Comparison of ENCODE assay signal across 22 cellular contexts in the genomic region with DNA sequence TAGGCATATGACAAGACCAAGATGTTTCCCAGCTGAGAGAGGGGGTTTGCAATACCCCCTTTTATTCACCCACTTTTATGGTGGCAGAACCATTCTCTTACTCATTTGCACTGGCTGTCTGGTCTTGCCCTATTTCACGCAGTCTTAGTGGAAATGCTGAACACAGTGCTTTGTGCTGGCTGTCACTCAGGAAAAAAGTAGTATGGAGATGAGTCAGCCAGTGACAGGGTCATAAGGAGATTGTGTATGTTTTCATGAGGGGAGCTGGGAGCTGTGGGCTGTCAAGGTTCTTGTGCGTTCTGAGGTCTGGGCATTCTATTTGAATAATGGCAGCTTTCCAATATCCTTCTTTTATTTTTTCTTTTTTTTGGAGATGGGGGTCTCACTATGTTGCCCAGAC. TPM values are rescaled to one million over a fixed set of nuclear protein-coding genes. Genes with fewer than 3 reads are reported as not detected.
DNase-seq lines count a peak whose midpoint lies in the region; ATAC-seq, FAIRE-seq and TF ChIP-seq lines count a peak whose summit lies in the region.
"Had no signal": no experiment of that assay in that cellular context is flagged by ENCODE, and none has a peak within 500 bp of the region (broad histone marks: within the 10 kb centered on the region; RNA-seq: fewer than 3 reads in every experiment).

No MANE protein-coding gene starts in this region.

- intact Hi-C loops in GM12878 (cut with micrococcal nuclease; ENCODE audit: unreplicated experiment): no loop called here

- CTCF ChIA-PET in HEK293T (lab: Yijun Ruan, JAX): no interaction called here
- CTCF ChIA-PET in GM12878 (lab: Yijun Ruan, JAX): interaction anchor here (0.9 to 1.4 kb wide), 2 partner anchors 11 to 17 kb away, joined by 3 to 4 read pairs; a partner anchor contains a TSS

- H3K27me3 Mint-ChIP-seq in osteocyte (ENCODE audit: unreplicated experiment): no peaks in the 10 kb centered on the region

- H3K9me3 Mint-ChIP-seq in osteocyte (ENCODE audit: unreplicated experiment): no peaks in the 10 kb centered on the region
- H3K9me3 Mint-ChIP-seq: natural killer cell treated with Interleukin-12 subunit alpha and Interleukin-12 subunit beta and Interleukin-15 and Interleukin-18, amount 100 ng/mL, for 72 hours had no signal

- no peaks in the 10 kb centered on the region for H3K36me3 ChIP-seq in GM12878 (ENCODE audit: control insufficient read depth in 2 of 2, insufficient read depth in 2 of 2, low read length in 1 of 2)
- H3K36me3 ChIP-seq in upper lobe of left lung: no peaks in the 10 kb centered on the region
- H3K36me3 ChIP-seq: uterus had no signal

- 33% methylated on average over 2 of the region's 2 CpGs for WGBS in GM12878 (ENCODE audit: insufficient coverage, insufficient replicate concordance, low lambda C conversion rate, missing lambda C conversion rate)
- WGBS in upper lobe of left lung, 2 donors: 69 to 79% methylated on average over 2 of the region's 2 CpGs

- no peak for TF ChIP-seq RAD21 in GM12878 (IDR thresholded peaks at IDR 0.05; ENCODE audit: insufficient read depth, low read depth, low read length)

- SMC1A ChIA-PET in GM12878 (lab: Charles Lee; ENCODE audit: uncharacterized antibody, unreplicated experiment): interaction anchor here (0.7 to 2.0 kb wide), 5 partner anchors 20 to 208 kb away, joined by 3 to 7 read pairs (median 3); no protein-coding TSS in a partner anchor

- peak; percentile 68 for ATAC-seq in GM12878
- no peak for ATAC-seq in GM21390 (IDR thresholded peaks at IDR 0.05; ENCODE audit: unreplicated experiment)
- ATAC-seq in upper lobe of left lung (ENCODE audit: low FRiP score in 2 of 2): no peak
- ATAC-seq: activated CD4-positive, CD25-positive, alpha-beta regulatory T cell treated with anti-CD3 and anti-CD28 coated beads, Interleukin-2, amount 50 U/mL, for 24 hours had no signal

- in situ Hi-C loops in GM12878 (cut with MboI): no loop called here

- POLR2A ChIA-PET in HEK293T (lab: Yijun Ruan, JAX) (interaction anchor here (1.4 to 1.7 kb wide), 2 partner anchors 11 kb away, joined by 4 to 6 read pairs; a partner anchor contains a TSS), GM12878 (lab: Charles Lee) (no interaction called here)

- RAD21 ChIA-PET in GM12878 (lab: Charles Lee; ENCODE audit: unreplicated experiment): no interaction called here

- no peaks in the 10 kb centered on the region for H3K36me3 Mint-ChIP-seq in osteocyte (ENCODE audit: unreplicated experiment)
- H3K36me3 Mint-ChIP-seq: mesothelial cell of epicardium; natural killer cell treated with Interleukin-12 subunit alpha and Interleukin-12 subunit beta and Interleukin-15 and Interleukin-18, amount 100 ng/mL, for 72 hours had no signal

- no peak for FAIRE-seq in GM12878 (lab: Jason Lieb, UNC)
- FAIRE-seq: frontal cortex had no signal

- no peak overlapping the region for H3K27ac Mint-ChIP-seq in osteocyte (ENCODE audit: unreplicated experiment)
- H3K27ac Mint-ChIP-seq: mesothelial cell of epicardium; natural killer cell treated with Interleukin-12 subunit alpha and Interleukin-12 subunit beta and Interleukin-15 and Interleukin-18, amount 100 ng/mL, for 72 hours had no signal

- TF ChIP-seq EP300 in GM12878 (IDR thresholded peaks at IDR 0.05; ENCODE audit: borderline replicate concordance in 1 of 2, control insufficient read depth in 1 of 2, low read depth in 2 of 2, low read length in 2 of 2) (no peak), upper lobe of left lung (IDR thresholded peaks at IDR 0.05) (no peak)

- H3K9me3 ChIP-seq in GM12878 (replicated peaks; ENCODE audit: control insufficient read depth, insufficient read depth, low read length) (no peaks in the 10 kb centered on the region), upper lobe of left lung (no peaks in the 10 kb centered on the region)
- H3K9me3 ChIP-seq: uterus had no signal

- H2AFZ ChIP-seq in GM12878 (ENCODE audit: control insufficient read depth, low read depth, low read length): no peak overlapping the region

- H3K4me1 ChIP-seq in GM12878 (ENCODE audit: control insufficient read depth, insufficient read depth, low read length): no peaks in the 10 kb centered on the region
- no peaks in the 10 kb centered on the region for H3K4me1 ChIP-seq in upper lobe of left lung
- H3K4me1 ChIP-seq: uterus had no signal

- H3K27me3 ChIP-seq in GM12878 (replicated peaks in 1 of 2; ENCODE audit: control insufficient read depth in 2 of 2, insufficient read depth in 2 of 2, low read length in 1 of 2) (no peaks in the 10 kb centered on the region), upper lobe of left lung (no peaks in the 10 kb centered on the region)

- DNase-seq in EH (ENCODE audit: low read depth): peak; percentile 67
- DNase-seq in HEK293T (ENCODE audit: extremely low spot score): no peak
- no peak for DNase-seq in GM12878 (ENCODE audit: low read depth, low spot score)
- DNase-seq in foreskin fibroblast: peak; percentile 29 to 46
- DNase-seq in NCI-H2196 treated with DMSO at 0.1 percent for 48 hours (lab: John Stamatoyannopoulos, UW; ENCODE audit: unreplicated experiment): no peak
- no peak for DNase-seq in upper lobe of left lung
- no peak for DNase-seq in osteocyte (ENCODE audit: extremely low spot score, unreplicated experiment)
- DNase-seq: ACHN, amygdala, Karpas-422, NCI-H1092 treated with DMSO at 0.1 percent for 48 hours, NCI-H2081, NCI-H510A, posterior cingulate gyrus, uterus had no signal

- H3K4me1 Mint-ChIP-seq in osteocyte (ENCODE audit: unreplicated experiment): peaks cover 8% of the 10 kb centered on the region
- H3K4me1 Mint-ChIP-seq: mesothelial cell of epicardium had no signal

- H3K27ac ChIP-seq in GM12878 (ENCODE audit: control insufficient read depth, insufficient read depth) (no peak overlapping the region), upper lobe of left lung (no peak overlapping the region)
- H3K27ac ChIP-seq: C4-2B, skin epidermis, uterus had no signal

- BruUV-seq in GM12878 (replicated peaks; lab: Mats Ljungman, UMichigan): no TSS peak

- no peaks in the 10 kb centered on the region for H3K79me2 ChIP-seq in GM12878 (ENCODE audit: control insufficient read depth, insufficient read depth, low read length)

- TF ChIP-seq CTCF in GM12878 (IDR thresholded peaks at IDR 0.05 in 2 of 3, conservative IDR thresholded peaks at IDR 0.05 in 1 of 3; ENCODE audit: control insufficient read depth in 2 of 3, extremely low read depth in 1 of 3, insufficient read depth in 1 of 3, low read depth in 3 of 3, low read length in 3 of 3) (no peak), foreskin fibroblast (IDR thresholded peaks at IDR 0.05; ENCODE audit: low read depth, low read length) (no peak), upper lobe of left lung (IDR thresholded peaks at IDR 0.05) (no peak), osteocyte (IDR thresholded peaks at IDR 0.05) (no peak)

- H3K4me3 ChIP-seq in GM12878 (no peak overlapping the region), foreskin fibroblast (ENCODE audit: low read depth in 1 of 2, low read length in 2 of 2) (no peak overlapping the region), upper lobe of left lung (no peak overlapping the region)
- H3K4me3 ChIP-seq: skin epidermis, uterus had no signal

- no peaks in the 10 kb centered on the region for H4K20me1 ChIP-seq in GM12878 (ENCODE audit: control insufficient read depth, insufficient read depth)

- H3K4me2 ChIP-seq in GM12878 (ENCODE audit: control insufficient read depth, insufficient read depth): no peak overlapping the region

- no peak overlapping the region for H3K4me3 Mint-ChIP-seq in osteocyte (ENCODE audit: unreplicated experiment)
- H3K4me3 Mint-ChIP-seq: mesothelial cell of epicardium; natural killer cell treated with Interleukin-12 subunit alpha and Interleukin-12 subunit beta and Interleukin-15 and Interleukin-18, amount 100 ng/mL, for 72 hours had no signal

- no peak for TF ChIP-seq POLR2A in GM12878 (IDR thresholded peaks at IDR 0.05; ENCODE audit: low read depth, low read length)
- no peak for TF ChIP-seq POLR2A in upper lobe of left lung (IDR thresholded peaks at IDR 0.05)

- no peak overlapping the region for H3K9ac ChIP-seq in GM12878 (ENCODE audit: control insufficient read depth, insufficient read depth, low read length)

RNA-seq across cellular contexts. Expression of a gene that starts 10.9 kb away (rescaled TPM):
- not detected in 2 replicates for total RNA-seq in GM12878 (2013; cell fraction: nucleolus; rRNA removed)
- not detected in 2 replicates for total RNA-seq in GM12878 (2014; rRNA removed)
- total RNA-seq in GM12878 (2014; rRNA removed; fragmentation: Illumina TruSeq; extraction: Trizol): not detected in 2 replicates
- not detected in 2 replicates for total RNA-seq in GM12878 (2021)
- not detected for polyA plus RNA-seq in GM12878 (2011; ENCODE audit: low read depth)
- polyA plus RNA-seq in GM12878 (2011; rRNA removed): not detected in 2 replicates
- not detected in 2 replicates for polyA plus RNA-seq in GM12878 (2011; cell fraction: cytosol; rRNA removed)
- not detected in 2 replicates for polyA plus RNA-seq in GM12878 (2011; cell fraction: nucleus; rRNA removed)
- polyA plus RNA-seq in GM12878 (2012): not detected in 2 replicates
- polyA plus RNA-seq in GM12878 (2014; fragmentation: Illumina TruSeq; extraction: Trizol): not detected in 2 replicates
- not detected for polyA plus RNA-seq in GM12878 (2014; fragmentation: Nextera tagmentation; extraction: Ambion mirVana)
- not detected in 2 replicates for polyA plus RNA-seq in GM12878 (2014; rRNA removed)
- polyA plus RNA-seq in GM12878 (2016; fragmentation: Nextera tagmentation; extraction: Ambion mirVana): not detected
- not detected in 2 replicates for polyA minus RNA-seq in GM12878 (2011; rRNA and poly(A)+ RNA removed)
- not detected in 2 replicates for polyA minus RNA-seq in GM12878 (2011; cell fraction: cytosol; rRNA and poly(A)+ RNA removed)
- polyA minus RNA-seq in GM12878 (2011; cell fraction: nucleus; rRNA and poly(A)+ RNA removed): not detected in 2 replicates
- 10 to 100 TPM in 4 of 6 donors, 1 to 10 TPM in 2; 6.3 to 26.4 (median 10.8) TPM for total RNA-seq in upper lobe of left lung
- total RNA-seq in osteocyte: 33.9 and 35.9 TPM in 2 replicates
- total RNA-seq: natural killer cell treated with Interleukin-12 subunit alpha and Interleukin-12 subunit beta and Interleukin-15 and Interleukin-18, amount 100 ng/mL, for 72 hours had no signal

RNA-seq across cellular contexts. Expression of a gene that starts 34.4 kb away (rescaled TPM):
- total RNA-seq in GM12878 (2013; cell fraction: nucleolus; rRNA removed): 397 and 442 TPM in 2 replicates
- 270 and 329 TPM in 2 replicates for total RNA-seq in GM12878 (2014; rRNA removed)
- 371 and 378 TPM in 2 replicates for total RNA-seq in GM12878 (2014; rRNA removed; fragmentation: Illumina TruSeq; extraction: Trizol)
- total RNA-seq in GM12878 (2021): 319 and 335 TPM in 2 replicates
- 166 TPM for polyA plus RNA-seq in GM12878 (2011; ENCODE audit: low read depth)
- polyA plus RNA-seq in GM12878 (2011; rRNA removed): 804 and 985 TPM in 2 replicates
- 433 and 504 TPM in 2 replicates for polyA plus RNA-seq in GM12878 (2011; cell fraction: cytosol; rRNA removed)
- 396 and 451 TPM in 2 replicates for polyA plus RNA-seq in GM12878 (2011; cell fraction: nucleus; rRNA removed)
- polyA plus RNA-seq in GM12878 (2012): 204 and 209 TPM in 2 replicates
- polyA plus RNA-seq in GM12878 (2014; fragmentation: Illumina TruSeq; extraction: Trizol): 466 and 545 TPM in 2 replicates
- polyA plus RNA-seq in GM12878 (2014; fragmentation: Nextera tagmentation; extraction: Ambion mirVana): 100 to 1,000 TPM; 410 to 617 TPM
- 283 and 353 TPM in 2 replicates for polyA plus RNA-seq in GM12878 (2014; rRNA removed)
- 100 to 1,000 TPM; 229 to 238 TPM for polyA plus RNA-seq in GM12878 (2016; fragmentation: Nextera tagmentation; extraction: Ambion mirVana)
- polyA minus RNA-seq in GM12878 (2011; rRNA and poly(A)+ RNA removed): 394 and 411 TPM in 2 replicates
- polyA minus RNA-seq in GM12878 (2011; cell fraction: cytosol; rRNA and poly(A)+ RNA removed): 150 and 184 TPM in 2 replicates
- 97.7 and 128 TPM in 2 replicates for polyA minus RNA-seq in GM12878 (2011; cell fraction: nucleus; rRNA and poly(A)+ RNA removed)
- total RNA-seq in upper lobe of left lung: 10 to 100 TPM; 12.4 to 45.6 (median 17.0) TPM
- 0.19 TPM in 1 of 2 replicates, not detected in the other for total RNA-seq in osteocyte
- total RNA-seq: mesothelial cell of epicardium had no signal

Comparison
In these comparisons a context has a peak if more than half of its experiments do, and no peak if none do; other contexts are left out.
1. DNase-seq: peak in EH (single experiment) and foreskin fibroblast (2 of 2); none in HEK293T (single experiment), GM12878 (single experiment), NCI-H2196 treated with DMSO at 0.1 percent for 48 hours (single experiment), upper lobe of left lung (0 of 2) and osteocyte (single experiment).
2. RNA of a gene that starts 10.9 kb away (total RNA-seq): 33.9 to 35.9 TPM in osteocyte and 6.3 to 26.4 TPM in upper lobe of left lung; not detected in GM12878; every median in the first group is over 4 times any median in the second.
3. RNA of a gene that starts 34.4 kb away (total RNA-seq): 270 to 442 TPM in GM12878 and 12.4 to 45.6 TPM in upper lobe of left lung; 0.19 TPM in osteocyte; every median in the first group is over 10 times any median in the second.